Comparison of ENCODE assay signal across 15 cellular contexts in the genomic region with DNA sequence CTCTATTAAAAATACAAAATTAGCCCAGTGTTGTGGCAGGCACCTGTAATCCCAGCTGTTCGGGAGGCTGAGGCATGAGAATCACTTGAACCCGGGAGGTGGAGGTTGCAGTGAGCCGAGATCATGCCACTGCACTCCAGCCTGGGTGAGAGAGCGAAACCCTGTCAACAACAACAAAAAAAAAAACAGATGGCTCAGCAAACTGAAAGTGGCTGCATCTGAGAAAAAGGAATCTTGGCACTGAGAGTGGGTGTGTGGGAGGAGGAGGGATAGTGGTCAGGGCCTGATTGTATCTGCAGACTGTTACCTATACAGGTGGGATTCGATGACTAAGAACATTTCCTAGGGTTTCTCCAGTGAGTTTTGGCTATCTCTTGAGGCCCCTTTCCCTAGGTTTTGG.
DNase-seq lines count a peak whose midpoint lies in the region; ATAC-seq and TF ChIP-seq lines count a peak whose summit lies in the region.
"Had no signal": no experiment of that assay in that cellular context is flagged by ENCODE, and none has a peak within 500 bp of the region (broad histone marks: within the 10 kb centered on the region; RNA-seq: fewer than 3 reads in every experiment).

No MANE protein-coding gene starts in this region.

- H2AFZ ChIP-seq in GM23338, result no peak overlapping the region

- peak overlapping the region; percentile 29; the same call in 1 of the 2 replicates for H3K4me3 ChIP-seq in GM23338
- H3K4me3 ChIP-seq in HUES48 (ENCODE audit: low read depth, low read length), result no peak overlapping the region
- H3K4me3 ChIP-seq: BLaER1 treated with 17β-estradiol and CSF1 and Interleukin-3, amounts not matched to agents 10 nM and 100 nM had no signal

- no peak overlapping the region for H3K9ac ChIP-seq in HUES48 (ENCODE audit: low read depth, low read length)
- H3K9ac ChIP-seq: BLaER1 treated with 17β-estradiol and CSF1 and Interleukin-3, amounts not matched to agents 10 nM and 100 nM had no signal

- H3K27ac Mint-ChIP-seq in GM23338, result no peak overlapping the region
- no peak overlapping the region for H3K27ac Mint-ChIP-seq in memory B cell
- H3K27ac Mint-ChIP-seq in activated T-cell treated with anti-CD3 and anti-CD28 coated beads, Interleukin-2, amount 50 U/mL, for 24 hours, result no peak overlapping the region
- H3K27ac Mint-ChIP-seq: CD4-positive, CD25-positive, alpha-beta regulatory T cell had no signal

- H4K20me1 ChIP-seq in GM23338 (replicated peaks; ENCODE audit: insufficient read depth), result no peaks in the 10 kb centered on the region; the same call in 1 of the 2 replicates
- H4K20me1 ChIP-seq: BLaER1 treated with 17β-estradiol and CSF1 and Interleukin-3, amounts not matched to agents 10 nM and 100 nM had no signal

- no peaks in the 10 kb centered on the region; the same call in 2 of the 3 replicates for H3K9me3 Mint-ChIP-seq in GM23338
- H3K9me3 Mint-ChIP-seq in memory B cell, result peaks cover 1% of the 10 kb centered on the region
- H3K9me3 Mint-ChIP-seq in activated T-cell treated with anti-CD3 and anti-CD28 coated beads, Interleukin-2, amount 50 U/mL, for 24 hours, result no peaks in the 10 kb centered on the region

- peaks cover 99% of the 10 kb centered on the region for H3K27me3 ChIP-seq in GM23338 (ENCODE audit: insufficient read depth)
- H3K27me3 ChIP-seq in HUES48 (ENCODE audit: control insufficient read depth, insufficient read depth, low read length), result peaks cover 95% of the 10 kb centered on the region

- H3K4me1 Mint-ChIP-seq in GM23338 (peaks cover 71% of the 10 kb centered on the region), memory B cell (peaks cover 12% of the 10 kb centered on the region)
- peaks cover 29% of the 10 kb centered on the region for H3K4me1 Mint-ChIP-seq in activated T-cell treated with anti-CD3 and anti-CD28 coated beads, Interleukin-2, amount 50 U/mL, for 24 hours (ENCODE audit: low read depth)

- H3K27ac ChIP-seq in GM23338 (ENCODE audit: low read depth) (no peak overlapping the region), HUES48 (ENCODE audit: low read depth, low read length) (peak overlapping the region; percentile 75)
- H3K27ac ChIP-seq: BLaER1 treated with 17β-estradiol and CSF1 and Interleukin-3, amounts not matched to agents 10 nM and 100 nM had no signal

- H3K36me3 Mint-ChIP-seq in GM23338 (ENCODE audit: low read depth) (no peaks in the 10 kb centered on the region; the same call in 2 of the 3 replicates), memory B cell (no peaks in the 10 kb centered on the region)
- no peaks in the 10 kb centered on the region for H3K36me3 Mint-ChIP-seq in activated T-cell treated with anti-CD3 and anti-CD28 coated beads, Interleukin-2, amount 50 U/mL, for 24 hours (ENCODE audit: low read depth)

- H3K36me3 ChIP-seq in GM23338 (ENCODE audit: insufficient read depth) (no peaks in the 10 kb centered on the region), HUES48 (ENCODE audit: control insufficient read depth, insufficient read depth, low read length) (no peaks in the 10 kb centered on the region)

- peak overlapping the region; percentile 78 for H3K4me2 ChIP-seq in GM23338

- H3K9me2 ChIP-seq in GM23338 (ENCODE audit: insufficient read depth), result no peaks in the 10 kb centered on the region

- H3K9me3 ChIP-seq in HUES48 (ENCODE audit: control insufficient read depth, insufficient read depth, low read length), result no peaks in the 10 kb centered on the region

- no peaks in the 10 kb centered on the region for H3K79me2 ChIP-seq in GM23338 (replicated peaks; ENCODE audit: insufficient read depth)

- ATAC-seq in GM23338 (no peak; the same call in 2 of the 3 replicates), memory B cell (ENCODE audit: low read depth) (no peak), HG02642 (IDR thresholded peaks at IDR 0.05; ENCODE audit: poor library complexity, unreplicated experiment) (no peak)
- ATAC-seq: HCT116, HepG2 had no signal

- H3K4me3 Mint-ChIP-seq in GM23338 (peak overlapping the region; percentile 35), memory B cell (peak overlapping the region; percentile 19)
- no peak overlapping the region for H3K4me3 Mint-ChIP-seq in activated T-cell treated with anti-CD3 and anti-CD28 coated beads, Interleukin-2, amount 50 U/mL, for 24 hours
- H3K4me3 Mint-ChIP-seq: CD4-positive, CD25-positive, alpha-beta regulatory T cell had no signal

- H3F3A ChIP-seq in GM23338 (replicated peaks; ENCODE audit: low read depth), result peaks cover 18% of the 10 kb centered on the region; the same call in 1 of the 2 replicates

- peak; percentile 15 for DNase-seq in GM23338 (ENCODE audit: low spot score)
- peak; percentile 23 for DNase-seq in cerebellum (ENCODE audit: low spot score)
- no peak for DNase-seq in memory B cell (ENCODE audit: low spot score in 2 of 2)
- no peak for DNase-seq in activated T-cell treated with anti-CD3 and anti-CD28 coated beads, Interleukin-2, amount 50 U/mL, for 24 hours
- no peak for DNase-seq in hypothalamus (lab: John Stamatoyannopoulos, UW)
- DNase-seq: 8988T; CD4-positive, CD25-positive, alpha-beta regulatory T cell; DMS153; DMS79 treated with DMSO at 0.1 percent for 48 hours; EL had no signal

- peaks cover 69% of the 10 kb centered on the region for H3K4me1 ChIP-seq in GM23338 (ENCODE audit: insufficient read depth)
- peaks cover 68% of the 10 kb centered on the region for H3K4me1 ChIP-seq in HUES48 (ENCODE audit: control insufficient read depth, insufficient read depth, low read length)

- H3K27me3 Mint-ChIP-seq in GM23338 (ENCODE audit: insufficient read depth, low read depth, poor library complexity) (peaks cover 97% of the 10 kb centered on the region), memory B cell (peaks cover 30% of the 10 kb centered on the region)
- H3K27me3 Mint-ChIP-seq in activated T-cell treated with anti-CD3 and anti-CD28 coated beads, Interleukin-2, amount 50 U/mL, for 24 hours, result peaks cover 95% of the 10 kb centered on the region

- no peak for TF ChIP-seq CTCF in GM23338 (conservative IDR thresholded peaks at IDR 0.05; ENCODE audit: low read depth in 2 of 2)

TF ChIP-seq in GM23338, 12 proteins besides CTCF, POLR2A, EP300 and RAD21 (continues in another document):
- no peak for TF ChIP-seq STAT1 (IDR thresholded peaks at IDR 0.05; ENCODE audit: unreplicated experiment)
- TF ChIP-seq CREB1 (CRISPR knock-in tag; IDR thresholded peaks at IDR 0.05; ENCODE audit: low read depth), result no peak
- TF ChIP-seq, protein P1, sequence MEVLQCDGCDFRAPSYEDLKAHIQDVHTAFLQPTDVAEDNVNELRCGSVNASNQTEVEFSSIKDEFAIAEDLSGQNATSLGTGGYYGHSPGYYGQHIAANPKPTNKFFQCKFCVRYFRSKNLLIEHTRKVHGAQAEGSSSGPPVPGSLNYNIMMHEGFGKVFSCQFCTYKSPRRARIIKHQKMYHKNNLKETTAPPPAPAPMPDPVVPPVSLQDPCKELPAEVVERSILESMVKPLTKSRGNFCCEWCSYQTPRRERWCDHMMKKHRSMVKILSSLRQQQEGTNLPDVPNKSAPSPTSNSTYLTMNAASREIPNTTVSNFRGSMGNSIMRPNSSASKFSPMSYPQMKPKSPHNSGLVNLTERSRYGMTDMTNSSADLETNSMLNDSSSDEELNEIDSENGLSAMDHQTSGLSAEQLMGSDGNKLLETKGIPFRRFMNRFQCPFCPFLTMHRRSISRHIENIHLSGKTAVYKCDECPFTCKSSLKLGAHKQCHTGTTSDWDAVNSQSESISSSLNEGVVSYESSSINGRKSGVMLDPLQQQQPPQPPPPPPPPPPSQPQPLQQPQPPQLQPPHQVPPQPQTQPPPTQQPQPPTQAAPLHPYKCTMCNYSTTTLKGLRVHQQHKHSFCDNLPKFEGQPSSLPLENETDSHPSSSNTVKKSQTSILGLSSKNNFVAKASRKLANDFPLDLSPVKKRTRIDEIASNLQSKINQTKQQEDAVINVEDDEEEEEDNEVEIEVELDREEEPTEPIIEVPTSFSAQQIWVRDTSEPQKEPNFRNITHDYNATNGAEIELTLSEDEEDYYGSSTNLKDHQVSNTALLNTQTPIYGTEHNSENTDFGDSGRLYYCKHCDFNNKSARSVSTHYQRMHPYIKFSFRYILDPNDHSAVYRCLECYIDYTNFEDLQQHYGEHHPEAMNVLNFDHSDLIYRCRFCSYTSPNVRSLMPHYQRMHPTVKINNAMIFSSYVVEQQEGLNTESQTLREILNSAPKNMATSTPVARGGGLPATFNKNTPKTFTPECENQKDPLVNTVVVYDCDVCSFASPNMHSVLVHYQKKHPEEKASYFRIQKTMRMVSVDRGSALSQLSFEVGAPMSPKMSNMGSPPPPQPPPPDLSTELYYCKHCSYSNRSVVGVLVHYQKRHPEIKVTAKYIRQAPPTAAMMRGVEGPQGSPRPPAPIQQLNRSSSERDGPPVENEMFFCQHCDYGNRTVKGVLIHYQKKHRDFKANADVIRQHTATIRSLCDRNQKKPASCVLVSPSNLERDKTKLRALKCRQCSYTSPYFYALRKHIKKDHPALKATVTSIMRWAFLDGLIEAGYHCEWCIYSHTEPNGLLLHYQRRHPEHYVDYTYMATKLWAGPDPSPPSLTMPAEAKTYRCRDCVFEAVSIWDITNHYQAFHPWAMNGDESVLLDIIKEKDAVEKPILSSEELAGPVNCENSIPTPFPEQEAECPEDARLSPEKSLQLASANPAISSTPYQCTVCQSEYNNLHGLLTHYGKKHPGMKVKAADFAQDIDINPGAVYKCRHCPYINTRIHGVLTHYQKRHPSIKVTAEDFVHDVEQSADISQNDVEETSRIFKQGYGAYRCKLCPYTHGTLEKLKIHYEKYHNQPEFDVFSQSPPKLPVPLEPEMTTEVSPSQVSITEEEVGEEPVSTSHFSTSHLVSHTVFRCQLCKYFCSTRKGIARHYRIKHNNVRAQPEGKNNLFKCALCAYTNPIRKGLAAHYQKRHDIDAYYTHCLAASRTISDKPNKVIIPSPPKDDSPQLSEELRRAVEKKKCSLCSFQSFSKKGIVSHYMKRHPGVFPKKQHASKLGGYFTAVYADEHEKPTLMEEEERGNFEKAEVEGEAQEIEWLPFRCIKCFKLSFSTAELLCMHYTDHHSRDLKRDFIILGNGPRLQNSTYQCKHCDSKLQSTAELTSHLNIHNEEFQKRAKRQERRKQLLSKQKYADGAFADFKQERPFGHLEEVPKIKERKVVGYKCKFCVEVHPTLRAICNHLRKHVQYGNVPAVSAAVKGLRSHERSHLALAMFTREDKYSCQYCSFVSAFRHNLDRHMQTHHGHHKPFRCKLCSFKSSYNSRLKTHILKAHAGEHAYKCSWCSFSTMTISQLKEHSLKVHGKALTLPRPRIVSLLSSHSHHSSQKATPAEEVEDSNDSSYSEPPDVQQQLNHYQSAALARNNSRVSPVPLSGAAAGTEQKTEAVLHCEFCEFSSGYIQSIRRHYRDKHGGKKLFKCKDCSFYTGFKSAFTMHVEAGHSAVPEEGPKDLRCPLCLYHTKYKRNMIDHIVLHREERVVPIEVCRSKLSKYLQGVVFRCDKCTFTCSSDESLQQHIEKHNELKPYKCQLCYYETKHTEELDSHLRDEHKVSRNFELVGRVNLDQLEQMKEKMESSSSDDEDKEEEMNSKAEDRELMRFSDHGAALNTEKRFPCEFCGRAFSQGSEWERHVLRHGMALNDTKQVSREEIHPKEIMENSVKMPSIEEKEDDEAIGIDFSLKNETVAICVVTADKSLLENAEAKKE (CRISPR knock-in tag; IDR thresholded peaks at IDR 0.05), result no peak
- no peak for TF ChIP-seq ZNF114 (CRISPR knock-in tag; IDR thresholded peaks at IDR 0.05)

Comparison
In these comparisons a context has a peak if more than half of its experiments do, and no peak if none do; other contexts are left out.
1. DNase-seq: peak in GM23338 (single experiment) and cerebellum (single experiment); none in memory B cell (0 of 2), activated T-cell treated with anti-CD3 and anti-CD28 coated beads, Interleukin-2, amount 50 U/mL, for 24 hours (single experiment) and hypothalamus (0 of 51).